7 cellular contexts compared by ENCODE assay signal in genomic region chr2:196263181-196263747, GRCh38.
DNase-seq lines count a peak whose midpoint lies in the region; ATAC-seq, FAIRE-seq and TF ChIP-seq lines count a peak whose summit lies in the region.

No MANE protein-coding gene starts in this region.

- H3K9me3 ChIP-seq in HepG2 (ENCODE audit: low read length): no peaks in the 10 kb centered on the region
- H3K9me3 ChIP-seq in testis: no peaks in the 10 kb centered on the region

- peaks cover 14% of the 10 kb centered on the region for H3K36me3 Mint-ChIP-seq in activated naive CD4-positive, alpha-beta T cell treated with anti-CD3 and anti-CD28 coated beads, Interleukin-2, amount 10 ng/mL, durations not matched to agents 7 days and 5 days

- TF ChIP-seq RAD21 in HepG2 (CRISPR knock-in tag; IDR thresholded peaks at IDR 0.05): no peak

- H3K79me2 ChIP-seq in HepG2 (ENCODE audit: insufficient read depth, low read length): no peaks in the 10 kb centered on the region

- H3K4me2 ChIP-seq in HepG2 (ENCODE audit: low read depth, low read length): no peak overlapping the region

- POLR2A ChIA-PET in HepG2 (lab: Yijun Ruan, JAX): no interaction called here

- H2AFZ ChIP-seq in HepG2 (ENCODE audit: low read length): no peak overlapping the region

- no peak overlapping the region for H3K9ac ChIP-seq in HepG2 (ENCODE audit: insufficient read depth, low read depth, low read length)

- intact Hi-C loops in HepG2 (cut with micrococcal nuclease; ENCODE audit: unreplicated experiment): no loop called here
- intact Hi-C loops in testis (cut with DNase I; ENCODE audit: low total_unique reads): no loop called here

- DNase-seq in NCI-H69 (lab: John Stamatoyannopoulos, UW) (peak; percentile 91), HepG2 (ENCODE audit: low spot score) (no peak), urothelium cell line (ENCODE audit: low spot score) (no peak), testis (no peak)
- DNase-seq in activated naive CD4-positive, alpha-beta T cell treated with anti-CD3 and anti-CD28 coated beads, Interleukin-2, amount 10 ng/mL, durations not matched to agents 7 days and 5 days: peak; percentile 63

- H3K27me3 ChIP-seq in HepG2 (ENCODE audit: control insufficient read depth in 1 of 2, insufficient read depth in 2 of 2, low read length in 2 of 2): no peaks in the 10 kb centered on the region; a peak in 1 of 5 replicates
- H3K27me3 ChIP-seq in testis: no peaks in the 10 kb centered on the region

- BruUV-seq in HepG2 (replicated peaks; lab: Mats Ljungman, UMichigan): no TSS peak

- TF ChIP-seq POLR2A in HepG2 (IDR thresholded peaks at IDR 0.05; ENCODE audit: insufficient read depth in 1 of 2, low read depth in 2 of 2, low read length in 2 of 2): no peak
- no peak for TF ChIP-seq POLR2A in testis (IDR thresholded peaks at IDR 0.05)

- ATAC-seq in GM18868 (IDR thresholded peaks at IDR 0.05; ENCODE audit: unreplicated experiment) (peak; percentile 86), HG02840 (IDR thresholded peaks at IDR 0.05; ENCODE audit: low FRiP score, unreplicated experiment) (peak; percentile 92), HepG2 (no peak)

- WGBS in HepG2 (ENCODE audit: low lambda C conversion rate): 48% methylated on average over 8 of the region's 8 CpGs
- WGBS in testis, 2 donors: 63 to 70% methylated on average over 8 of the region's 8 CpGs

- TF ChIP-seq CTCF in HepG2 (CRISPR knock-in tag; IDR thresholded peaks at IDR 0.05) (no peak), testis (IDR thresholded peaks at IDR 0.05) (no peak)

- CTCF ChIA-PET in activated naive CD4-positive, alpha-beta T cell treated with anti-CD3 and anti-CD28 coated beads, Interleukin-2, amount 10 ng/mL, durations not matched to agents 7 days and 5 days (lab: Charles Lee): interaction anchor here (0.7 to 2.0 kb wide), 5 partner anchors 9 to 97 kb away, joined by 3 to 9 read pairs (median 5); no protein-coding TSS in a partner anchor
- CTCF ChIA-PET in HepG2 (lab: Yijun Ruan, JAX; ENCODE audit: low intra/inter-chr PET ratio, low total read pairs): no interaction called here

- H3K4me1 ChIP-seq in HepG2 (ENCODE audit: insufficient read depth, low read length) (peaks cover 12% of the 10 kb centered on the region), testis (peaks cover 3% of the 10 kb centered on the region)

- H3K36me3 ChIP-seq in HepG2 (replicated peaks in 1 of 2; ENCODE audit: control insufficient read depth in 1 of 2, insufficient read depth in 2 of 2, low read length in 2 of 2) (no peaks in the 10 kb centered on the region), testis (ENCODE audit: low read depth, missing control alignments) (no peaks in the 10 kb centered on the region)

- in situ Hi-C loops in HepG2 (cut with HindIII; ENCODE audit: extremely low pct_ligation_motif_present, low pct_unique_long_range_greater_than_20kb): no loop called here

- H3K4me1 Mint-ChIP-seq in activated naive CD4-positive, alpha-beta T cell treated with anti-CD3 and anti-CD28 coated beads, Interleukin-2, amount 10 ng/mL, durations not matched to agents 7 days and 5 days: peaks cover 85% of the 10 kb centered on the region

- no peak overlapping the region for H3K27ac ChIP-seq in HepG2 (ENCODE audit: extremely low read length, insufficient read depth, low read length)
- H3K27ac ChIP-seq in testis: no peak overlapping the region

- peak overlapping the region; percentile 74 for H3K4me3 Mint-ChIP-seq in activated naive CD4-positive, alpha-beta T cell treated with anti-CD3 and anti-CD28 coated beads, Interleukin-2, amount 10 ng/mL, durations not matched to agents 7 days and 5 days

- no peaks in the 10 kb centered on the region for H3K27me3 Mint-ChIP-seq in activated naive CD4-positive, alpha-beta T cell treated with anti-CD3 and anti-CD28 coated beads, Interleukin-2, amount 10 ng/mL, durations not matched to agents 7 days and 5 days

- H3K27ac Mint-ChIP-seq in activated naive CD4-positive, alpha-beta T cell treated with anti-CD3 and anti-CD28 coated beads, Interleukin-2, amount 10 ng/mL, durations not matched to agents 7 days and 5 days: peak overlapping the region; percentile 95

- no peaks in the 10 kb centered on the region for H3K9me3 Mint-ChIP-seq in activated naive CD4-positive, alpha-beta T cell treated with anti-CD3 and anti-CD28 coated beads, Interleukin-2, amount 10 ng/mL, durations not matched to agents 7 days and 5 days

- FAIRE-seq in HepG2 (lab: Jason Lieb, UNC) (no peak), urothelium cell line (lab: Jason Lieb, UNC) (no peak)

- TF ChIP-seq EP300 in HepG2 (IDR thresholded peaks at IDR 0.05; ENCODE audit: low read depth in 2 of 2, low read length in 2 of 2) (no peak), HepG2 (CRISPR knock-in tag; IDR thresholded peaks at IDR 0.05; ENCODE audit: borderline replicate concordance) (no peak)

- no peaks in the 10 kb centered on the region for H4K20me1 ChIP-seq in HepG2 (ENCODE audit: insufficient read depth, low read length)

- H3K4me3 ChIP-seq in HepG2 (replicated peaks in 1 of 3; ENCODE audit: insufficient read depth in 1 of 3, low read depth in 2 of 3, low read length in 3 of 3) (no peak overlapping the region), testis (no peak overlapping the region)

TF ChIP-seq in HepG2, 621 proteins besides CTCF, POLR2A, EP300 and RAD21 (continues in another document):
- TF ChIP-seq FOXM1 (CRISPR knock-in tag; IDR thresholded peaks at IDR 0.05) (no peak), ZNF430 (CRISPR knock-in tag; IDR thresholded peaks at IDR 0.05) (no peak), PRDM10 (CRISPR knock-in tag; IDR thresholded peaks at IDR 0.05; ENCODE audit: low read depth) (no peak), BRF2 (CRISPR knock-in tag; IDR thresholded peaks at IDR 0.05) (no peak), ZNF230 (CRISPR knock-in tag; IDR thresholded peaks at IDR 0.05) (no peak), TP53 (CRISPR knock-in tag; conservative IDR thresholded peaks at IDR 0.05) (no peak), MAFF (IDR thresholded peaks at IDR 0.05; ENCODE audit: low read depth, low read length) (peak; percentile 32; the same call in 1 of the 2 replicates), ZNF781 (CRISPR knock-in tag; IDR thresholded peaks at IDR 0.05; ENCODE audit: borderline replicate concordance, not compliant biosample characterization) (no peak), MAFK (conservative IDR thresholded peaks at IDR 0.05 in 1 of 2, IDR thresholded peaks at IDR 0.05 in 1 of 2; ENCODE audit: low read length in 2 of 2) (peak; percentile 53 to 73), FOXO4 (CRISPR knock-in tag; conservative IDR thresholded peaks at IDR 0.05) (no peak), ZBTB26 (CRISPR knock-in tag; IDR thresholded peaks at IDR 0.05; ENCODE audit: borderline replicate concordance) (no peak)

Comparison
In these comparisons a context has a peak if more than half of its experiments do, and no peak if none do; other contexts are left out.
1. DNase-seq: peak in NCI-H69 (single experiment) and activated naive CD4-positive, alpha-beta T cell treated with anti-CD3 and anti-CD28 coated beads, Interleukin-2, amount 10 ng/mL, durations not matched to agents 7 days and 5 days (single experiment); none in HepG2 (single experiment), urothelium cell line (single experiment) and testis (single experiment).